In the genomic region with DNA sequence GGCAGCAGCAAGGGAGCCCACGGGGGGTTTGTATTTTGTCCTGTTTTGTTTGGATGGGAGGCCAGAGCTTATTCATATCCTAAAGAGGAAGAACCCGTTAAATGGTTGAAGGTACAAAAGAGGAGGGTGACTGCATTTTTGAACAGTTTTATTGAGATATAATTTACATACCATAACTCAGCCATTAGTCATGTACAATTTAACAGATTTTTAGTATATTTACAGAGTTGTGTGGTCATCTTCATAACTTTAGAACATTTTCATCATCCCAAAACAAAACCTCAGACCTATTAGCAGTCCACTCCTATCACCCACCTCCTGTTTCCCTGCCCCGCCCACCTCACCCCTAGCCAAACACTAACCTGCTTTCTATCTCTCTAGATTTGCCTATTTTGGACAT, we compare ENCODE assay signal across 15 cellular contexts. TPM values are rescaled to one million over a fixed set of nuclear protein-coding genes. Genes with fewer than 3 reads are reported as not detected.
DNase-seq lines count a peak whose midpoint lies in the region; TF ChIP-seq lines count a peak whose summit lies in the region.
"Had no signal": no experiment of that assay in that cellular context is flagged by ENCODE, and none has a peak within 500 bp of the region (broad histone marks: within the 10 kb centered on the region; RNA-seq: fewer than 3 reads in every experiment).

No MANE protein-coding gene starts in this region.

- in situ Hi-C loops in GM23248 (cut with MboI), result no loop called here

- peaks cover 47% of the 10 kb centered on the region for H3K79me2 ChIP-seq in GM23248 (ENCODE audit: insufficient read depth)
- peaks cover 29% of the 10 kb centered on the region for H3K79me2 ChIP-seq in osteoblast (ENCODE audit: insufficient read depth, low read length)

- H3K9me2 ChIP-seq in GM23248 (ENCODE audit: insufficient read depth), result no peaks in the 10 kb centered on the region

- H3K4me3 ChIP-seq in AG10803 (ENCODE audit: low read length) (no peak overlapping the region), GM23248 (no peak overlapping the region), adipocyte (ENCODE audit: low read length) (no peak overlapping the region), osteoblast (ENCODE audit: insufficient read depth, low read length) (no peak overlapping the region)
- H3K4me3 ChIP-seq: MG63, PC-9 had no signal

- H3K27ac ChIP-seq in GM23248, result no peak overlapping the region
- no peak overlapping the region for H3K27ac ChIP-seq in osteoblast (ENCODE audit: low read depth, low read length)
- H3K27ac ChIP-seq: C4-2B, KMS-11, PC-9 had no signal

- H4K20me1 ChIP-seq in GM23248 (ENCODE audit: insufficient read depth) (no peaks in the 10 kb centered on the region), osteoblast (ENCODE audit: insufficient read depth, low read length) (no peaks in the 10 kb centered on the region)

- H3K9me3 ChIP-seq in GM23248 (ENCODE audit: low read depth) (no peaks in the 10 kb centered on the region), adipocyte (ENCODE audit: control insufficient read depth, low read length) (peaks cover 5% of the 10 kb centered on the region), osteoblast (ENCODE audit: low read depth, low read length) (no peaks in the 10 kb centered on the region)
- H3K9me3 ChIP-seq: MG63 had no signal

- H2AFZ ChIP-seq in GM23248 (no peak overlapping the region), osteoblast (ENCODE audit: low read length) (no peak overlapping the region)
- H2AFZ ChIP-seq: PC-9 had no signal

- H3F3A ChIP-seq in GM23248 (ENCODE audit: insufficient read depth), result peaks cover 3% of the 10 kb centered on the region; the same call in 1 of the 2 replicates

- no peaks in the 10 kb centered on the region for H3K27me3 ChIP-seq in GM23248 (replicated peaks; ENCODE audit: insufficient read depth)
- no peaks in the 10 kb centered on the region for H3K27me3 ChIP-seq in adipocyte (replicated peaks; ENCODE audit: control insufficient read depth, insufficient read depth, low read length)
- no peaks in the 10 kb centered on the region for H3K27me3 ChIP-seq in osteoblast (ENCODE audit: insufficient read depth, low read length)
- H3K27me3 ChIP-seq: MG63 had no signal

- no peak overlapping the region for H3K4me2 ChIP-seq in GM23248 (ENCODE audit: unreplicated experiment)
- H3K4me2 ChIP-seq in osteoblast (ENCODE audit: insufficient read depth, low read length), result no peak overlapping the region
- H3K4me2 ChIP-seq: KMS-11, PC-9 had no signal

- TF ChIP-seq CTCF in AG10803 (conservative IDR thresholded peaks at IDR 0.05; ENCODE audit: low read length), result no peak
- TF ChIP-seq CTCF in osteoblast (IDR thresholded peaks at IDR 0.05; ENCODE audit: extremely low read depth, low read depth, low read length), result no peak

- H3K9ac ChIP-seq in GM23248 (no peak overlapping the region), adipocyte (ENCODE audit: low read length) (no peak overlapping the region)
- H3K9ac ChIP-seq: KMS-11 had no signal

- WGBS in GM23248 (ENCODE audit: low coverage in 1 of 2, low lambda C conversion rate in 2 of 2, missing lambda C conversion rate in 2 of 2), 2 experiments, result 75 to 78% methylated on average over 3 of the region's 3 CpGs

- H3K36me3 ChIP-seq in GM23248 (ENCODE audit: low read depth) (0 out of 2 replicates have a peak, but pooled peaks cover 11% of the 10 kb centered on the region), adipocyte (ENCODE audit: control insufficient read depth, insufficient read depth, low read length, severe bottlenecking) (peaks cover 27% of the 10 kb centered on the region), osteoblast (ENCODE audit: insufficient read depth, low read length) (peaks cover 13% of the 10 kb centered on the region)

- DNase-seq in AG10803 (ENCODE audit: low read depth) (peak; percentile 19), GM23248 (peak; percentile 18), adipocyte (ENCODE audit: low read depth) (peak; percentile 7), osteoblast (ENCODE audit: insufficient read length, low spot score, missing footprints) (peak; percentile 73), GF-D8 (lab: John Stamatoyannopoulos, UW) (no peak), globus pallidus (ENCODE audit: low spot score) (no peak)
- DNase-seq in activated CD4-positive, CD25-positive, alpha-beta regulatory T cell treated with anti-CD3 and anti-CD28 coated beads, Interleukin-2, amount 50 U/mL, for 72 hours, result no peak
- DNase-seq: GOT3, MG63, NCI-H1092 treated with DMSO at 0.1 percent for 48 hours, NCI-H1694 treated with DMSO at 0.1 percent for 48 hours, NCI-H69, PC-9 had no signal

- H3K4me1 ChIP-seq in GM23248 (ENCODE audit: insufficient read depth) (peaks cover 8% of the 10 kb centered on the region; the same call in 1 of the 2 replicates), adipocyte (ENCODE audit: control insufficient read depth, insufficient read depth, low read length) (no peaks in the 10 kb centered on the region), osteoblast (ENCODE audit: insufficient read depth, low read length) (no peaks in the 10 kb centered on the region)

RNA-seq across cellular contexts. Expression of a gene that starts 12.6 kb away (rescaled TPM):
- total RNA-seq in GM23248 (2014; rRNA removed; shearing (Covaris generic)), result 7.0 and 10.2 TPM in 2 replicates
- polyA plus RNA-seq in GM23248 (2016; fragmentation: Nextera tagmentation; extraction: Ambion mirVana), result 8.9 and 9.4 TPM in 2 replicates
- total RNA-seq in osteoblast, result 10.3 and 11.2 TPM in 2 replicates

Comparison
In these comparisons a context has a peak if more than half of its experiments do, and no peak if none do; other contexts are left out.
1. DNase-seq: peak in AG10803 (single experiment), GM23248 (single experiment), adipocyte (single experiment) and osteoblast (single experiment); none in GF-D8 (single experiment), globus pallidus (single experiment) and activated CD4-positive, CD25-positive, alpha-beta regulatory T cell treated with anti-CD3 and anti-CD28 coated beads, Interleukin-2, amount 50 U/mL, for 72 hours (single experiment).